ENCODE assay signal across 16 cellular contexts in the genomic region with DNA sequence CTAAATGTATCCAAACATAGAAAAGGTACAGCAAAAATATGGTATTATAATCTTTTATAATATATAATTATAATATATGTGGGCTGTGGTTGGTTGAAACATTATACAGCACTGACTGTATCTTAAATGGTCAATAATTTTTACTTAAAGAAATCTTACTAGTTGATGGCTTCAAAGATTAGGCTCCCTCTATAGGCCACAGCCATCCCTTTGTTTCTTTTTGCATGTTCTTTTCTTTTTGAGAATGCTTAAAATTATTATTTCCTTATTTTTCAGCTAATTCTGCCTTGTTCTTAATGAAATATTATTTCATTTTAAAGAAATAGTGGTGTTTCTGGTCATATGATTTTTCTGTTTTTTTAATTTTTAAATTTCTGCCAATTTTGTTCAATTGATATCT.
A peak's percentile ranks its signal among the peaks of the same experiment; 100 is the strongest.
DNase-seq lines count a peak whose midpoint lies in the region; ATAC-seq and TF ChIP-seq lines count a peak whose summit lies in the region.
"Had no signal": no experiment of that assay in that cellular context is flagged by ENCODE, and none has a peak within 500 bp of the region (broad histone marks: within the 10 kb centered on the region; RNA-seq: fewer than 3 reads in every experiment).

No MANE protein-coding gene starts in this region.

- no peak overlapping the region for H2AFZ ChIP-seq in neural progenitor cell (replicated peaks)

- H3K27ac ChIP-seq in C4-2B (no peak overlapping the region), neural progenitor cell (no peak overlapping the region), substantia nigra (ENCODE audit: low read depth, low read length, poor library complexity, severe bottlenecking) (no peak overlapping the region)
- H3K27ac ChIP-seq: SK-N-MC, uterus had no signal

- H4K20me1 ChIP-seq in neural progenitor cell (ENCODE audit: low read depth) = no peaks in the 10 kb centered on the region

- H3K4me3 ChIP-seq in cardiac fibroblast (replicated peaks in 1 of 2; ENCODE audit: low read depth in 2 of 2, low read length in 2 of 2) (no peak overlapping the region), neural progenitor cell (no peak overlapping the region)
- H3K4me3 ChIP-seq: HAP-1, SK-N-MC, uterus had no signal

- no peaks in the 10 kb centered on the region for H3K27me3 ChIP-seq in neural progenitor cell
- H3K27me3 ChIP-seq: uterus had no signal

- DNase-seq in HT-29 (ENCODE audit: low spot score) (peak; percentile 16), cardiac fibroblast (ENCODE audit: low read depth in 2 of 2) (peak in 1 of 2 donors; percentile 33), neural progenitor cell (ENCODE audit: low spot score) (no peak), substantia nigra (lab: John Stamatoyannopoulos, UW) (no peak)
- no peak for DNase-seq in NK-92 treated with Interleukin-12 subunit alpha and Interleukin-12 subunit beta, amount 100 ng/mL, for 24 hours (lab: John Stamatoyannopoulos, UW)
- DNase-seq: activated naive CD4-positive, alpha-beta T cell treated with anti-CD3 and anti-CD28 coated beads, Interleukin-2, amount 50 U/mL, for 16 hours; central memory CD4-positive, alpha-beta T cell; left colon; naive B cell; stimulated activated CD4-positive, alpha-beta T cell treated with anti-CD3 and anti-CD28 coated beads, Interleukin-4, amount 100 ng/mL, for 24 hours; uterus had no signal

- ATAC-seq in HG03469 (IDR thresholded peaks at IDR 0.05; ENCODE audit: unreplicated experiment) = no peak
- ATAC-seq: left colon, WTC11 had no signal

- H3K36me3 Mint-ChIP-seq in neural progenitor cell = no peaks in the 10 kb centered on the region
- H3K36me3 Mint-ChIP-seq: naive B cell, WTC11 had no signal

- H3K79me2 ChIP-seq in neural progenitor cell (ENCODE audit: low read depth) = no peaks in the 10 kb centered on the region

- H3K27ac Mint-ChIP-seq in neural progenitor cell = no peak overlapping the region
- H3K27ac Mint-ChIP-seq: naive B cell, WTC11 had no signal

- TF ChIP-seq CTCF in C4-2B (conservative IDR thresholded peaks at IDR 0.05) = peak; percentile 39
- peak; percentile 43 for TF ChIP-seq CTCF in cardiac fibroblast (IDR thresholded peaks at IDR 0.05; ENCODE audit: low read depth, low read length)
- peak; percentile 24 for TF ChIP-seq CTCF in neural progenitor cell (IDR thresholded peaks at IDR 0.05)

- no peaks in the 10 kb centered on the region for H3K27me3 Mint-ChIP-seq in neural progenitor cell (ENCODE audit: insufficient read depth, low read depth)

- no peaks in the 10 kb centered on the region for H3K9me3 ChIP-seq in neural progenitor cell (ENCODE audit: low read depth)
- H3K9me3 ChIP-seq: HAP-1, uterus had no signal

- no peak overlapping the region for H3K9ac ChIP-seq in neural progenitor cell

- H3K4me3 Mint-ChIP-seq in neural progenitor cell = no peak overlapping the region
- H3K4me3 Mint-ChIP-seq: naive B cell, WTC11 had no signal

- H3K9me3 Mint-ChIP-seq in neural progenitor cell = no peaks in the 10 kb centered on the region
- H3K9me3 Mint-ChIP-seq: naive B cell, WTC11 had no signal

- H3K4me1 Mint-ChIP-seq in neural progenitor cell = no peaks in the 10 kb centered on the region
- H3K4me1 Mint-ChIP-seq: naive B cell had no signal

- no peaks in the 10 kb centered on the region for H3F3A ChIP-seq in neural progenitor cell (ENCODE audit: low read depth)

- no peaks in the 10 kb centered on the region for H3K36me3 ChIP-seq in neural progenitor cell
- H3K36me3 ChIP-seq: HAP-1, uterus had no signal

- no peaks in the 10 kb centered on the region for H3K4me1 ChIP-seq in neural progenitor cell
- H3K4me1 ChIP-seq: HAP-1, uterus had no signal

- H3K4me2 ChIP-seq in neural progenitor cell = no peak overlapping the region
